Comparison of ENCODE assay signal across 20 cellular contexts in the genomic region with DNA sequence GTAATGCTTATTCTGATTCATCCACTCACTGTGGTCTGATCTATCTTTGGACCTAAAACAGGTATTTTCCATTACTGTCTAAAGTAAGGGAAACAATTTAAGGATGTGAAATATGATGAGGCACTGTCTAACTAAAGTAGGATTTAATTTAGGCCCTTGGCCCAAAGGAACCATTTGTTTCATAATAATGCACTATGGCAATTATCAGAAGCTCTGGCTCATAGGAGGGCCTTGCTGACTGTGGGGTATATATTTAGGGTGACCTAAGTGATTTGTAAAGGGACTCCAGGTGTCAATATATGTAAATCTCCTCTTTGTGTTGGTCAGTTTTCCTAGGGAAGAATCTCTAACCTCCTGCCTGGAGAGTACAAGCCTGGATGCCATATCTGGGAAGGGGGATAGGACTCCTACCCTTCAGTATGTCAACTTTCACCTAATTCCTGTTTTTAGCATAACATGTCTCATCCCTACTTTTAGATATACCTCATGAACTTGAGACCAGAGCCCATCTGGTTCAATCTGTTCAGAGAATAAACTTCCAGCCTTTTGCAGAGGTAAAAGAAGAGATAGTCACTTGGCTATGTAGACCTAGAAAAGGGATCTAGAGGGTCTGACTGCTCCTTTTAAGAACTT. TPM values are rescaled to one million over a fixed set of nuclear protein-coding genes. Genes with fewer than 3 reads are reported as not detected.
A peak's percentile ranks its signal among the peaks of the same experiment; 100 is the strongest.
DNase-seq lines count a peak whose midpoint lies in the region; ATAC-seq, FAIRE-seq and TF ChIP-seq lines count a peak whose summit lies in the region.
"Had no signal": no experiment of that assay in that cellular context is flagged by ENCODE, and none has a peak within 500 bp of the region (broad histone marks: within the 10 kb centered on the region; RNA-seq: fewer than 3 reads in every experiment).

No MANE protein-coding gene starts in this region.

- FAIRE-seq in GM19239 (lab: Jason Lieb, UNC): no peak
- FAIRE-seq: GM12891, GM18507, H54 had no signal

- no peak for TF ChIP-seq RAD21 in SK-N-SH (IDR thresholded peaks at IDR 0.05; ENCODE audit: low read length)

- no peaks in the 10 kb centered on the region for H3K9me2 ChIP-seq in SK-N-SH

- no peak overlapping the region for H3K4me2 ChIP-seq in SK-N-SH

- H3K36me3 ChIP-seq in SK-N-SH (replicated peaks in 1 of 2; ENCODE audit: control insufficient read depth in 1 of 2, insufficient read depth in 2 of 2, low read length in 1 of 2): peaks cover 24 to 56% of the 10 kb centered on the region in 2 experiments
- peaks cover 0 to 83% (median 35%) of the 10 kb centered on the region in 9 donors for H3K36me3 ChIP-seq in heart right ventricle
- H3K36me3 ChIP-seq in right atrium auricular region: peaks cover 24% of the 10 kb centered on the region

- no peak for DNase-seq in SK-N-SH
- DNase-seq in heart right ventricle: no peak
- DNase-seq in right atrium auricular region (ENCODE audit: low spot score): no peak
- DNase-seq in left ventricle myocardium superior: no peak
- DNase-seq in GM19239 (ENCODE audit: insufficient read length, low spot score): no peak
- DNase-seq: 8988T; C1 segment of cervical spinal cord; Calu3; CD4-positive, alpha-beta memory T cell; COR-L47; DMS53; DMS79 treated with DMSO at 0.1 percent for 48 hours; GF-D8; GOT3; HFFc6 had no signal

- H3F3A ChIP-seq in SK-N-SH (replicated peaks; ENCODE audit: insufficient read depth): no peaks in the 10 kb centered on the region

- no peak for TF ChIP-seq EP300 in SK-N-SH (IDR thresholded peaks at IDR 0.05; ENCODE audit: borderline replicate concordance in 1 of 2, low read depth in 1 of 2, low read length in 1 of 2)

- no peak overlapping the region for H3K9ac ChIP-seq in SK-N-SH

- POLR2A ChIA-PET in SK-N-SH (lab: Yijun Ruan, JAX): no interaction called here

- CTCF ChIA-PET in SK-N-SH (lab: Yijun Ruan, JAX): no interaction called here

- H3K27ac ChIP-seq in SK-N-SH (ENCODE audit: low read depth in 2 of 2, low read length in 1 of 2): no peak overlapping the region
- peak overlapping the region in 1 of 10 donors; percentile 9 for H3K27ac ChIP-seq in heart right ventricle
- peak overlapping the region in 1 of 2 donors; percentile 49 for H3K27ac ChIP-seq in right atrium auricular region

- no peak for ATAC-seq in SK-N-SH treated with all-trans-retinoic acid at 6 μM for 48 hours
- ATAC-seq in heart right ventricle: peak in 5 of 8 donors; percentile 38 to 75 (median 57)
- peak; percentile 82 for ATAC-seq in left ventricle myocardium superior

- H3K27me3 ChIP-seq in SK-N-SH (ENCODE audit: insufficient read depth): no peaks in the 10 kb centered on the region
- H3K27me3 ChIP-seq in heart right ventricle: no peaks in the 10 kb centered on the region
- H3K27me3 ChIP-seq in right atrium auricular region: no peaks in the 10 kb centered on the region

- H3K79me2 ChIP-seq in SK-N-SH (ENCODE audit: insufficient read depth): no peaks in the 10 kb centered on the region

- H3K4me3 ChIP-seq in SK-N-SH (ENCODE audit: low read depth in 2 of 2, low read length in 1 of 2): no peak overlapping the region
- no peak overlapping the region for H3K4me3 ChIP-seq in heart right ventricle
- H3K4me3 ChIP-seq in right atrium auricular region: no peak overlapping the region
- H3K4me3 ChIP-seq: HAP-1 had no signal

- H3K4me1 ChIP-seq in SK-N-SH (ENCODE audit: control insufficient read depth in 1 of 2, insufficient read depth in 2 of 2, low read depth in 1 of 2, low read length in 1 of 2): no peaks in the 10 kb centered on the region
- H3K4me1 ChIP-seq in heart right ventricle: peaks cover 0 to 19% (median 3%) of the 10 kb centered on the region in 9 donors
- peaks cover 0 to 9% of the 10 kb centered on the region in 2 donors for H3K4me1 ChIP-seq in right atrium auricular region

- H2AFZ ChIP-seq in SK-N-SH (ENCODE audit: low read depth): no peak overlapping the region

- H3K9me3 ChIP-seq in SK-N-SH (no peaks in the 10 kb centered on the region), heart right ventricle (no peaks in the 10 kb centered on the region), right atrium auricular region (no peaks in the 10 kb centered on the region)
- H3K9me3 ChIP-seq: HAP-1 had no signal

- TF ChIP-seq CTCF in SK-N-SH (IDR thresholded peaks at IDR 0.05) (no peak), heart right ventricle (IDR thresholded peaks at IDR 0.05) (no peak), right atrium auricular region (IDR thresholded peaks at IDR 0.05) (no peak)

- intact Hi-C loops in heart right ventricle (cut with DNase I): no loop called here
- intact Hi-C loops in left ventricle myocardium superior (cut with micrococcal nuclease): no loop called here

- no peaks in the 10 kb centered on the region for H4K20me1 ChIP-seq in SK-N-SH (ENCODE audit: insufficient read depth)

TF ChIP-seq in SK-N-SH treated with all-trans-retinoic acid at 6 μM for 48 hours, 23 proteins besides CTCF, POLR2A, EP300 and RAD21:
- TF ChIP-seq ISL1 (CRISPR knock-in tag; IDR thresholded peaks at IDR 0.05): peak; percentile 68
- TF ChIP-seq BACH2 (CRISPR knock-in tag; IDR thresholded peaks at IDR 0.05; ENCODE audit: borderline replicate concordance): no peak

TF ChIP-seq in SK-N-SH, 30 proteins besides CTCF, POLR2A, EP300 and RAD21:
- TF ChIP-seq RFX5 (IDR thresholded peaks at IDR 0.05; ENCODE audit: low read length): no peak

RNA-seq across cellular contexts. Expression of a gene that starts 20.1 kb away (rescaled TPM):
- 4.5 and 7.2 TPM in 2 replicates for polyA plus RNA-seq in SK-N-SH (2012; rRNA removed)
- polyA plus RNA-seq in SK-N-SH (2012; cell fraction: cytosol; rRNA removed): 3.8 and 5.2 TPM in 2 replicates
- 6.2 and 12.4 TPM in 2 replicates for polyA plus RNA-seq in SK-N-SH (2012; cell fraction: nucleus; rRNA removed)
- 10 to 100 TPM in 1 of 10 donors, 1 to 10 TPM in 9; 6.5 to 10.5 (median 8.7) TPM for total RNA-seq in heart right ventricle
- 1 to 10 TPM; 2.9 to 3.4 TPM for polyA plus RNA-seq in heart right ventricle
- 1 to 10 TPM; 5.1 to 8.7 TPM for total RNA-seq in right atrium auricular region
- total RNA-seq in left ventricle myocardium superior: 7.6 TPM

RNA-seq across cellular contexts. Expression of a gene that starts 58.9 kb away (rescaled TPM):
- polyA plus RNA-seq in SK-N-SH (2012; rRNA removed): 70.0 and 101 TPM in 2 replicates
- 66.9 TPM in 2 replicates for polyA plus RNA-seq in SK-N-SH (2012; cell fraction: cytosol; rRNA removed)
- 50.3 and 60.9 TPM in 2 replicates for polyA plus RNA-seq in SK-N-SH (2012; cell fraction: nucleus; rRNA removed)
- total RNA-seq in heart right ventricle: 10 to 100 TPM; 53.3 to 72.6 (median 64.7) TPM
- 10 to 100 TPM; 47.5 to 95.0 TPM for polyA plus RNA-seq in heart right ventricle
- total RNA-seq in right atrium auricular region: 10 to 100 TPM; 29.3 to 47.5 TPM
- total RNA-seq in left ventricle myocardium superior: 73.3 TPM

RNA-seq across cellular contexts. Expression of a gene that starts 59.2 kb away (rescaled TPM):
- 33.8 and 36.6 TPM in 2 replicates for polyA plus RNA-seq in SK-N-SH (2012; rRNA removed)
- 37.6 and 40.1 TPM in 2 replicates for polyA plus RNA-seq in SK-N-SH (2012; cell fraction: cytosol; rRNA removed)
- polyA plus RNA-seq in SK-N-SH (2012; cell fraction: nucleus; rRNA removed): 22.0 and 22.1 TPM in 2 replicates
- total RNA-seq in heart right ventricle: 100 to 1,000 TPM in 2 of 10 donors, 10 to 100 TPM in 8; 63.4 to 108 (median 81.5) TPM
- 10 to 100 TPM; 36.4 to 79.8 TPM for polyA plus RNA-seq in heart right ventricle
- total RNA-seq in right atrium auricular region: 10 to 100 TPM; 26.1 to 43.5 TPM
- 68.6 TPM for total RNA-seq in left ventricle myocardium superior
